1 cellular context compared by ENCODE assay signal in the genomic region with DNA sequence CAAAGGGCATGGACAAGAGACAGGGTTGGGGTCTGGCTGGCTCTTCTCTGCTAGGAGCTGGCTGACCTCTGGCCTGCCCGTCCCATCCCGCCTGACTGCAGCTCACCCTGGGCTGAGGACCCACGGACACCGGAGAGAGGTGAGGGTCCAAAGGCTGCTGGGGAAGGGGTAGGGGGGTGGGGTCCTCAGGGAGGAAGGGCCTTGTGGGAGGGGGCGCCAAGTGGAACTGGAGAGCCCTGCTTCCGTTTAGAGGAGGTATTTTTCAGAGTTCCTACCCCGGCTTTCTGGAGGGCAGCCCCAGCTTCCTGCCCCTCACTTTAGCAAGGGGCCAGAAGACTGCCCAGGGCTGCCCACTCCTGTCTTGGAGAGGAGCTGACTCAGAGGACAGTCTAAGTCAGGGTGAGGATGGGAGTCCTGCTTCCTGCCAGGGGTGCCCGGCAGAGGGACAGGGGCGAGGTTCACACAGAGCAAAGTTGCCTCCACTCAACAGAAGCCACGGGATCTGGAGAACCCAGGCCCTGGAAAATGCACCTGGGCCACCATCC.
A peak's percentile ranks its signal among the peaks of the same experiment; 100 is the strongest.
TF ChIP-seq lines count a peak whose summit lies in the region.

No MANE protein-coding gene starts in this region.

TF ChIP-seq in GM23338, 12 proteins besides CTCF, POLR2A, EP300 and RAD21 (continued from another document):
- TF ChIP-seq, protein P1, sequence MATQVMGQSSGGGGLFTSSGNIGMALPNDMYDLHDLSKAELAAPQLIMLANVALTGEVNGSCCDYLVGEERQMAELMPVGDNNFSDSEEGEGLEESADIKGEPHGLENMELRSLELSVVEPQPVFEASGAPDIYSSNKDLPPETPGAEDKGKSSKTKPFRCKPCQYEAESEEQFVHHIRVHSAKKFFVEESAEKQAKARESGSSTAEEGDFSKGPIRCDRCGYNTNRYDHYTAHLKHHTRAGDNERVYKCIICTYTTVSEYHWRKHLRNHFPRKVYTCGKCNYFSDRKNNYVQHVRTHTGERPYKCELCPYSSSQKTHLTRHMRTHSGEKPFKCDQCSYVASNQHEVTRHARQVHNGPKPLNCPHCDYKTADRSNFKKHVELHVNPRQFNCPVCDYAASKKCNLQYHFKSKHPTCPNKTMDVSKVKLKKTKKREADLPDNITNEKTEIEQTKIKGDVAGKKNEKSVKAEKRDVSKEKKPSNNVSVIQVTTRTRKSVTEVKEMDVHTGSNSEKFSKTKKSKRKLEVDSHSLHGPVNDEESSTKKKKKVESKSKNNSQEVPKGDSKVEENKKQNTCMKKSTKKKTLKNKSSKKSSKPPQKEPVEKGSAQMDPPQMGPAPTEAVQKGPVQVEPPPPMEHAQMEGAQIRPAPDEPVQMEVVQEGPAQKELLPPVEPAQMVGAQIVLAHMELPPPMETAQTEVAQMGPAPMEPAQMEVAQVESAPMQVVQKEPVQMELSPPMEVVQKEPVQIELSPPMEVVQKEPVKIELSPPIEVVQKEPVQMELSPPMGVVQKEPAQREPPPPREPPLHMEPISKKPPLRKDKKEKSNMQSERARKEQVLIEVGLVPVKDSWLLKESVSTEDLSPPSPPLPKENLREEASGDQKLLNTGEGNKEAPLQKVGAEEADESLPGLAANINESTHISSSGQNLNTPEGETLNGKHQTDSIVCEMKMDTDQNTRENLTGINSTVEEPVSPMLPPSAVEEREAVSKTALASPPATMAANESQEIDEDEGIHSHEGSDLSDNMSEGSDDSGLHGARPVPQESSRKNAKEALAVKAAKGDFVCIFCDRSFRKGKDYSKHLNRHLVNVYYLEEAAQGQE (IDR thresholded peaks at IDR 0.05; ENCODE audit: unreplicated experiment) = no peak
- TF ChIP-seq CREB1 (CRISPR knock-in tag; IDR thresholded peaks at IDR 0.05; ENCODE audit: low read depth) (no peak), POLR2AphosphoS5 (IDR thresholded peaks at IDR 0.05; ENCODE audit: low read depth) (peak; percentile 25; the same call in 1 of the 2 replicates)
